8 cellular contexts compared by ENCODE assay signal in genomic region chr4:128591482-128591881, GRCh38.
"Had no signal": no experiment of that assay in that cellular context is flagged by ENCODE, and none has a peak within 500 bp of the region (broad histone marks: within the 10 kb centered on the region; RNA-seq: fewer than 3 reads in every experiment).

No MANE protein-coding gene starts in this region.

- H3K27me3 ChIP-seq: ascending aorta, tibial artery had no signal

- H3K4me3 ChIP-seq: ascending aorta, cardiac muscle cell, lung, tibial artery had no signal

- DNase-seq: activated CD4-positive, alpha-beta T cell treated with anti-CD3 and anti-CD28 coated beads for 1 hour; activated CD4-positive, alpha-beta T cell treated with anti-CD3 and anti-CD28 coated beads, Interleukin-2, amount 50 U/mL, for 48 hours; activated T-cell treated with anti-CD3 and anti-CD28 coated beads, Interleukin-2, amount 50 U/mL, for 48 hours; natural killer cell; tibial artery had no signal

- H3K9me3 ChIP-seq: tibial artery had no signal

- H3K4me1 ChIP-seq: ascending aorta, tibial artery had no signal

- H3K27ac ChIP-seq: ascending aorta, cardiac muscle cell, tibial artery had no signal

- H3K36me3 ChIP-seq: ascending aorta, cardiac muscle cell, tibial artery had no signal

- ATAC-seq: natural killer cell had no signal
